Comparison of ENCODE assay signal across 17 cellular contexts in the genomic region with DNA sequence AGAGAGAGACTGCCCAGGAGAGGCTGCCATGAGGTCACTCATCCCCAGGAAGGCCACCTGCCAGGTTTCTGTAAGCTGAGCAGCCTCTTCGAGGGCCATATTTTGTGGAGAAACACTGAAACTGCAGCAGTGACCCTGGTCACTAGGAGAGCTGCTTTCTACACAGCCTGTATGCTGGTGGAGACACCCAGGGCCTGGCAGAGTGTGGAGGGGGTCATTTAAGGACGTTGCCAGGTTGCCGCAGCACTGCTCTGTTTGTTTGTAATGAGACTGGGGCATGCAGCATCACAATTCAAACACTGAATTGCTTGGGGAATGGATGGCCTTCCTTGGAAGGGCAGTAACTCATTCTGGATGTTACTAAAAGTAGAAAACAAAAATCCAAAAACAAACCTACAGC.
DNase-seq lines count a peak whose midpoint lies in the region; ATAC-seq and TF ChIP-seq lines count a peak whose summit lies in the region.
"Had no signal": no experiment of that assay in that cellular context is flagged by ENCODE, and none has a peak within 500 bp of the region (broad histone marks: within the 10 kb centered on the region; RNA-seq: fewer than 3 reads in every experiment).

No MANE protein-coding gene starts in this region.

- H3K4me3 ChIP-seq in right atrium auricular region: no peak overlapping the region
- no peak overlapping the region for H3K4me3 ChIP-seq in CD8-positive, alpha-beta T cell (ENCODE audit: low read depth, low read length)
- H3K4me3 ChIP-seq: GM12878 had no signal

- no TSS peak for BruUV-seq in Calu3 (replicated peaks; lab: Mats Ljungman, UMichigan)

- peak overlapping the region; percentile 59 to 66 for H3K27ac ChIP-seq in right atrium auricular region
- no peak overlapping the region for H3K27ac ChIP-seq in CD8-positive, alpha-beta T cell (ENCODE audit: low read depth, low read length)

- no peaks in the 10 kb centered on the region for H3K36me3 ChIP-seq in right atrium auricular region
- no peaks in the 10 kb centered on the region for H3K36me3 ChIP-seq in CD8-positive, alpha-beta T cell (ENCODE audit: insufficient read depth, low read length)
- H3K36me3 ChIP-seq: BE2C had no signal

- intact Hi-C loops in Right ventricle myocardium inferior (cut with DNase I) (no loop called here), cardiac septum (cut with DNase I) (no loop called here), Calu3 (cut with micrococcal nuclease; ENCODE audit: unreplicated experiment) (no loop called here), sciatic nerve (cut with DNase I) (no loop called here)
- intact Hi-C loops in CD8-positive, alpha-beta T cell (cut with DNase I, micrococcal nuclease): no loop called here

- no peaks in the 10 kb centered on the region for H3K36me3 Mint-ChIP-seq in Calu3 (ENCODE audit: insufficient read depth, unreplicated experiment)
- no peaks in the 10 kb centered on the region for H3K36me3 Mint-ChIP-seq in CD8-positive, alpha-beta T cell
- H3K36me3 Mint-ChIP-seq: CD8-positive, alpha-beta memory T cell had no signal

- DNase-seq in Right ventricle myocardium inferior (ENCODE audit: missing footprints): no peak
- DNase-seq in cardiac septum (ENCODE audit: low spot score): no peak
- peak; percentile 4 for DNase-seq in NCI-H69 (lab: John Stamatoyannopoulos, UW)
- no peak for DNase-seq in right atrium auricular region (ENCODE audit: low spot score)
- no peak for DNase-seq in Calu3
- no peak for DNase-seq in sciatic nerve (ENCODE audit: low spot score)
- no peak for DNase-seq in CD8-positive, alpha-beta T cell
- DNase-seq: BE2C; CD8-positive, alpha-beta memory T cell; H9; Karpas-422; NCI-H1436 treated with DMSO at 0.1 percent for 48 hours; NCI-H510A; NK-92 treated with Interleukin-12 subunit alpha and Interleukin-12 subunit beta, amount 100 ng/mL, for 24 hours; OCI-M1 had no signal

- H3K9me3 Mint-ChIP-seq in Calu3 (ENCODE audit: low read depth, unreplicated experiment): no peaks in the 10 kb centered on the region
- H3K9me3 Mint-ChIP-seq in CD8-positive, alpha-beta T cell: no peaks in the 10 kb centered on the region
- H3K9me3 Mint-ChIP-seq: CD8-positive, alpha-beta memory T cell; H9 had no signal

- H3K4me1 ChIP-seq in right atrium auricular region: peaks cover 0 to 37% of the 10 kb centered on the region in 2 donors
- H3K4me1 ChIP-seq in CD8-positive, alpha-beta T cell (ENCODE audit: insufficient read depth, low read length): no peaks in the 10 kb centered on the region
- H3K4me1 ChIP-seq: BE2C had no signal

- CTCF ChIA-PET in Calu3 (lab: Charles Lee): no interaction called here
- CTCF ChIA-PET in CD8-positive, alpha-beta T cell (lab: Charles Lee): no interaction called here

- ATAC-seq in Right ventricle myocardium inferior: peak; percentile 76
- no peak for ATAC-seq in sciatic nerve
- no peak for ATAC-seq in CD8-positive, alpha-beta T cell
- ATAC-seq: GM12878, SK-N-SH treated with all-trans-retinoic acid at 6 μM for 48 hours had no signal

- H3K4me3 Mint-ChIP-seq in Calu3 (ENCODE audit: low read depth, unreplicated experiment): no peak overlapping the region
- no peak overlapping the region for H3K4me3 Mint-ChIP-seq in CD8-positive, alpha-beta T cell
- H3K4me3 Mint-ChIP-seq: CD8-positive, alpha-beta memory T cell; H9 had no signal

- no peaks in the 10 kb centered on the region for H3K27me3 ChIP-seq in right atrium auricular region
- H3K27me3 ChIP-seq in CD8-positive, alpha-beta T cell (ENCODE audit: insufficient read depth, low read length): no peaks in the 10 kb centered on the region
- H3K27me3 ChIP-seq: BE2C had no signal

- H3K4me1 Mint-ChIP-seq in Calu3 (ENCODE audit: low read depth, unreplicated experiment): no peaks in the 10 kb centered on the region
- H3K4me1 Mint-ChIP-seq in CD8-positive, alpha-beta T cell (ENCODE audit: low read depth): no peaks in the 10 kb centered on the region
- H3K4me1 Mint-ChIP-seq: CD8-positive, alpha-beta memory T cell had no signal

- no peak overlapping the region for H3K27ac Mint-ChIP-seq in Calu3 (ENCODE audit: unreplicated experiment)
- no peak overlapping the region for H3K27ac Mint-ChIP-seq in CD8-positive, alpha-beta T cell
- H3K27ac Mint-ChIP-seq: CD8-positive, alpha-beta memory T cell had no signal

- H3K9me3 ChIP-seq in right atrium auricular region: no peaks in the 10 kb centered on the region
- no peaks in the 10 kb centered on the region for H3K9me3 ChIP-seq in CD8-positive, alpha-beta T cell (ENCODE audit: low read length)
- H3K9me3 ChIP-seq: BE2C had no signal

- TF ChIP-seq CTCF in right atrium auricular region (IDR thresholded peaks at IDR 0.05) (no peak), Calu3 (IDR thresholded peaks at IDR 0.05; ENCODE audit: unreplicated experiment) (no peak)
- no peak for TF ChIP-seq CTCF in CD8-positive, alpha-beta T cell (IDR thresholded peaks at IDR 0.05)

- POLR2A ChIA-PET in CD8-positive, alpha-beta T cell (lab: Charles Lee): no interaction called here

- H3K27me3 Mint-ChIP-seq in Calu3 (ENCODE audit: unreplicated experiment): peaks cover 40% of the 10 kb centered on the region
- no peaks in the 10 kb centered on the region for H3K27me3 Mint-ChIP-seq in CD8-positive, alpha-beta T cell (ENCODE audit: low read depth)
